ENCODE assay signal across 8 cellular contexts in genomic region chr5:173331956-173332479, GRCh38. TPM values are rescaled to one million over a fixed set of nuclear protein-coding genes. Genes with fewer than 3 reads are reported as not detected.
DNase-seq lines count a peak whose midpoint lies in the region; ATAC-seq and FAIRE-seq lines count a peak whose summit lies in the region.

No MANE protein-coding gene starts in this region.

- intact Hi-C loops in posterior cingulate gyrus (cut with DNase I): loop anchor here (1.0 to 10.0 kb wide), 2 partner anchors 38 to 163 kb away; no protein-coding TSS in a partner anchor

- peak; percentile 35 for ATAC-seq in GM21786 (IDR thresholded peaks at IDR 0.05; ENCODE audit: unreplicated experiment)

- FAIRE-seq in urothelium cell line (lab: Jason Lieb, UNC): no peak

- in situ Hi-C loops in G401 (cut with HindIII; ENCODE audit: low sequenced_read_pairs): no loop called here

- DNase-seq in G401 (ENCODE audit: low spot score) (peak; percentile 32), LHCN-M2 (ENCODE audit: low read depth) (peak; percentile 82), SHP77 treated with DMSO at 0.1 percent for 48 hours (lab: John Stamatoyannopoulos, UW) (peak; percentile 55), activated gamma-delta T cell (lab: John Stamatoyannopoulos, UW) (peak; percentile 16), germinal center (ENCODE audit: low spot score) (peak; percentile 87), posterior cingulate gyrus (peak; percentile 36 to 96 (median 76)), urothelium cell line (ENCODE audit: low spot score) (peak; percentile 75)

RNA-seq across cellular contexts. Expression of gene STC2, which starts 3.8 kb away (rescaled TPM):
- total RNA-seq in G401 (2014; rRNA removed; shearing (Covaris generic)): 0.03 and 1.1 TPM in 2 replicates
- total RNA-seq in LHCN-M2 (2014; rRNA removed): 1,426 and 2,025 TPM in 2 replicates
- 1,502 TPM for polyA plus RNA-seq in LHCN-M2 (2012)

Comparison
In these comparisons a context has a peak if more than half of its experiments do, and no peak if none do; other contexts are left out.
1. Peak in every context shown above with its lines: DNase-seq and ATAC-seq.
2. DNase-seq: peak in every context shown above with its lines; median percentile 87 in germinal center; 82 in LHCN-M2; 76 in posterior cingulate gyrus; 75 in urothelium cell line; 55 in SHP77 treated with DMSO at 0.1 percent for 48 hours; 32 in G401; 16 in activated gamma-delta T cell.
3. RNA of gene STC2, which starts 3.8 kb away (total RNA-seq): 1,426 to 2,025 TPM in LHCN-M2; 0.03 to 1.1 TPM in G401; every median in the first group is over 100 times any median in the second.